In the genomic region with DNA sequence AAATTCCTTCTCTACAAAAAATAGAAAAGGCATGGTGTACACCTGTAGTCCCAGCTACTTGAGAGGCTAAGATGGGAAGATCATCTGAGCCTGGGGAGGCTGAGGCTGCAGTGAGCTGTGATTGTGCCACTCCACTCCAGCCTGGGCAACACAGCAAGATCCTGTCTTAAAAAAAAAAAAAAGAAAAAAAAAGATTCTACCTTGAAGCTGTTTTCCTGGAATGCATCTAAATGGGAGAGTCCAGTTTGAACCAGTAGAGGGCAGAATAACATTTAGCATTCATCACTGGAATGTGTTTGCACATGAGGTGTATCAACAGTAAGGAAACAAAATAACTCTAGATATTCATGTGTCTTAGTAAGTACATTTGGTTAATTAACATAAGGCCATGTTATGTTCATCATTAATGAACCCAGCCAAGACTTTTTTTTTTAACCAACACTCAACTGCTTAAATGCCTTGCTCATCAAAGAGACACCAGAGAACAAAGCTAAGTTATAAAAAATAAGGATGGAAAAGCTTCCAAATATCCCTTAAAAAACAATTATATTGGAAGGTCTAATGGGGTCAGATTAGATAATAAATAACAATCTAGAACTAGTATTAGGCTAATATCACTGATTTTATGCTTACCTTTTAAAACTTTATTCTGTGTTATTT, we compare ENCODE assay signal across 9 cellular contexts. TPM values are rescaled to one million over a fixed set of nuclear protein-coding genes. Genes with fewer than 3 reads are reported as not detected.
A peak's percentile ranks its signal among the peaks of the same experiment; 100 is the strongest.
DNase-seq lines count a peak whose midpoint lies in the region; ATAC-seq and TF ChIP-seq lines count a peak whose summit lies in the region.
"Had no signal": no experiment of that assay in that cellular context is flagged by ENCODE, and none has a peak within 500 bp of the region (broad histone marks: within the 10 kb centered on the region; RNA-seq: fewer than 3 reads in every experiment).

No MANE protein-coding gene starts in this region.

- in situ Hi-C loops in mammary epithelial cell (cut with MboI; ENCODE audit: low sequenced_read_pairs in 2 of 2) = no loop called here

- no peak overlapping the region for H3K4me3 ChIP-seq in mammary epithelial cell (replicated peaks in 1 of 3; ENCODE audit: insufficient read depth in 1 of 3, low read depth in 2 of 3, low read length in 3 of 3)
- no peak overlapping the region for H3K4me3 ChIP-seq in lower lobe of right lung

- no peak overlapping the region for H2AFZ ChIP-seq in mammary epithelial cell (ENCODE audit: low read depth, low read length)

- peak; percentile 3 to 63 for DNase-seq in NCI-H524 (lab: John Stamatoyannopoulos, UW)
- no peak for DNase-seq in NCI-H524 treated with DMSO at 0.1 percent for 48 hours (lab: John Stamatoyannopoulos, UW)
- DNase-seq in NCI-H1048 (lab: John Stamatoyannopoulos, UW) = peak; percentile 18
- peak; percentile 36 for DNase-seq in mammary epithelial cell
- DNase-seq in lower lobe of right lung = no peak
- DNase-seq in omental fat pad (ENCODE audit: low spot score) = no peak

- no peaks in the 10 kb centered on the region for H3K27me3 ChIP-seq in mammary epithelial cell (ENCODE audit: insufficient read depth, low read length)
- no peaks in the 10 kb centered on the region for H3K27me3 ChIP-seq in lower lobe of right lung (ENCODE audit: low read depth)

- intact Hi-C loops in mammary epithelial cell (cut with micrococcal nuclease) (loop anchor here (1.0 kb wide), 1 partner anchor 323 kb away; no protein-coding TSS in a partner anchor), lower lobe of right lung (cut with DNase I) (no loop called here)

- no peaks in the 10 kb centered on the region for H3K79me2 ChIP-seq in mammary epithelial cell (ENCODE audit: insufficient read depth, low read length)

- H3K9me3 ChIP-seq in mammary epithelial cell (replicated peaks; ENCODE audit: insufficient read depth, low read length) = no peaks in the 10 kb centered on the region
- H3K9me3 ChIP-seq in lower lobe of right lung = peaks cover 4% of the 10 kb centered on the region

- no peaks in the 10 kb centered on the region for H4K20me1 ChIP-seq in mammary epithelial cell (ENCODE audit: insufficient read depth, low read length)

- no TSS peak for BruUV-seq in mammary epithelial cell (replicated peaks; lab: Mats Ljungman, UMichigan)

- peaks cover 9% of the 10 kb centered on the region for H3K36me3 ChIP-seq in mammary epithelial cell (ENCODE audit: insufficient read depth, low read length)
- no peaks in the 10 kb centered on the region for H3K36me3 ChIP-seq in lower lobe of right lung

- CTCF ChIA-PET in mammary epithelial cell (lab: Charles Lee; ENCODE audit: low non-redundant PET) = interaction anchor here (0.6 kb wide), 3 partner anchors 9 to 339 kb away, joined by 4 to 8 read pairs (median 5); no protein-coding TSS in a partner anchor

- H3K4me1 ChIP-seq in mammary epithelial cell (ENCODE audit: insufficient read depth, low read length) = no peaks in the 10 kb centered on the region
- H3K4me1 ChIP-seq in lower lobe of right lung = no peaks in the 10 kb centered on the region

- H3K4me2 ChIP-seq in mammary epithelial cell (ENCODE audit: insufficient read depth, low read depth, low read length) = no peak overlapping the region

- TF ChIP-seq CTCF in mammary epithelial cell (conservative IDR thresholded peaks at IDR 0.05 in 1 of 2, IDR thresholded peaks at IDR 0.05 in 1 of 2; ENCODE audit: extremely low read depth in 1 of 2, insufficient read depth in 1 of 2, low read depth in 1 of 2, low read length in 2 of 2) (peak; percentile 62 to 69), lower lobe of right lung (IDR thresholded peaks at IDR 0.05) (peak; percentile 62), omental fat pad (IDR thresholded peaks at IDR 0.05) (no peak)

- no peak overlapping the region for H3K27ac ChIP-seq in mammary epithelial cell (ENCODE audit: insufficient read depth, low read depth, low read length)
- no peak overlapping the region for H3K27ac ChIP-seq in lower lobe of right lung

- dilution Hi-C loops in mammary epithelial cell (cut with HindIII; ENCODE audit: low sequenced_read_pairs) = loop anchor here (5.0 kb wide), 2 partner anchors 89 to 91 kb away; no protein-coding TSS in a partner anchor

- peak; percentile 76 for ATAC-seq in GM21447 (IDR thresholded peaks at IDR 0.05; ENCODE audit: unreplicated experiment)
- peak; percentile 56 to 64 for ATAC-seq in lower lobe of right lung
- no peak for ATAC-seq in omental fat pad (ENCODE audit: low FRiP score)
- ATAC-seq in GM21423 (IDR thresholded peaks at IDR 0.05; ENCODE audit: unreplicated experiment) = no peak

- no peak overlapping the region for H3K9ac ChIP-seq in mammary epithelial cell (ENCODE audit: insufficient read depth, low read length)

RNA-seq across cellular contexts. Expression of gene IFNE, which starts 16.1 kb away (rescaled TPM):
- 10 to 100 TPM; 12.0 to 18.2 TPM for total RNA-seq in mammary epithelial cell
- 0.61 TPM for polyA plus RNA-seq in mammary epithelial cell
- polyA minus RNA-seq in mammary epithelial cell = 4.0 TPM
- total RNA-seq in lower lobe of right lung = not detected
- total RNA-seq in omental fat pad = 1 to 10 TPM in 2 of 4 donors, not detected in 2; 1.7 to 1.8 TPM
- total RNA-seq: subcutaneous adipose tissue had no signal

RNA-seq across cellular contexts. Expression of gene IFNA1, which starts 25.8 kb away (rescaled TPM):
- total RNA-seq in mammary epithelial cell = not detected
- polyA plus RNA-seq in mammary epithelial cell = not detected
- polyA minus RNA-seq in mammary epithelial cell = not detected
- total RNA-seq in lower lobe of right lung = 0.62 TPM
- not detected for total RNA-seq in omental fat pad
- total RNA-seq: subcutaneous adipose tissue had no signal

RNA-seq across cellular contexts. Expression of gene IFNA8, which starts 57.1 kb away (rescaled TPM):
- not detected for total RNA-seq in mammary epithelial cell
- polyA plus RNA-seq in mammary epithelial cell = not detected
- polyA minus RNA-seq in mammary epithelial cell = not detected
- total RNA-seq in lower lobe of right lung = not detected
- not detected for total RNA-seq in omental fat pad
- total RNA-seq: subcutaneous adipose tissue had no signal

Comparison
In these comparisons a context has a peak if more than half of its experiments do, and no peak if none do; other contexts are left out.
1. DNase-seq: peak in NCI-H524 (2 of 2), NCI-H1048 (single experiment) and mammary epithelial cell (single experiment); none in NCI-H524 treated with DMSO at 0.1 percent for 48 hours (single experiment), lower lobe of right lung (single experiment) and omental fat pad (single experiment).
2. ATAC-seq: peak in GM21447 (single experiment) and lower lobe of right lung (2 of 2); none in omental fat pad (single experiment) and GM21423 (single experiment).
3. CTCF ChIP-seq: peak in mammary epithelial cell (2 of 2) and lower lobe of right lung (single experiment); none in omental fat pad (0 of 3).
4. RNA of gene IFNE, which starts 16.1 kb away (total RNA-seq): 12.0 to 18.2 TPM in mammary epithelial cell; 1.7 to 1.8 TPM in omental fat pad and not detected in lower lobe of right lung (single experiment); every median in the first group is over 4 times any median in the second.